Comparison of ENCODE assay signal across 21 cellular contexts in genomic region chr3:99714146-99714545, GRCh38.
A peak's percentile ranks its signal among the peaks of the same experiment; 100 is the strongest.
DNase-seq lines count a peak whose midpoint lies in the region; ATAC-seq and TF ChIP-seq lines count a peak whose summit lies in the region.
"Had no signal": no experiment of that assay in that cellular context is flagged by ENCODE, and none has a peak within 500 bp of the region (broad histone marks: within the 10 kb centered on the region; RNA-seq: fewer than 3 reads in every experiment).

No MANE protein-coding gene starts in this region.

- H3K4me1 ChIP-seq in MM.1S (ENCODE audit: low read length) (no peaks in the 10 kb centered on the region), mucosa of descending colon (ENCODE audit: low read depth) (no peaks in the 10 kb centered on the region)
- H3K4me1 ChIP-seq: body of pancreas had no signal

- H3K36me3 ChIP-seq in MM.1S (replicated peaks; ENCODE audit: insufficient read depth, low read length), result no peaks in the 10 kb centered on the region
- H3K36me3 ChIP-seq in mucosa of descending colon (ENCODE audit: low read depth), result no peaks in the 10 kb centered on the region

- TF ChIP-seq CTCF in AG04449 (IDR thresholded peaks at IDR 0.05; ENCODE audit: insufficient read depth, low read length, missing control alignments) (no peak), MM.1S (IDR thresholded peaks at IDR 0.05; ENCODE audit: low read length) (no peak), epithelial cell of esophagus (IDR thresholded peaks at IDR 0.05; ENCODE audit: insufficient read depth, low read depth, low read length, missing control alignments) (no peak), mucosa of descending colon (IDR thresholded peaks at IDR 0.05) (no peak)

- POLR2A ChIA-PET in AG04449 (lab: Yijun Ruan, JAX), result interaction anchor here (0.7 kb wide), 1 partner anchor 256 kb away, joined by 3 read pairs; no protein-coding TSS in a partner anchor

- peak; percentile 77 for DNase-seq in AG04449 (ENCODE audit: low read depth, low spot score)
- peak; percentile 5 for DNase-seq in MM.1S
- peak; percentile 6 for DNase-seq in epithelial cell of esophagus (ENCODE audit: low read depth)
- DNase-seq in mucosa of descending colon, result no peak
- DNase-seq in AML-193 (lab: John Stamatoyannopoulos, UW), result no peak
- no peak for DNase-seq in AG08396 (ENCODE audit: low spot score)
- DNase-seq: activated CD4-positive, CD25-positive, alpha-beta regulatory T cell treated with anti-CD3 and anti-CD28 coated beads, Interleukin-2, amount 50 U/mL, for 72 hours; activated CD8-positive, alpha-beta memory T cell treated with anti-CD3 and anti-CD28 coated beads, Interleukin-2, amount 50 U/mL, for 4 hours; activated naive CD4-positive, alpha-beta T cell; body of pancreas; COR-L47; effector CD8-positive, alpha-beta T cell; NCI-H146; NCI-H446; occipital lobe; SHP77; T-helper 2 cell had no signal

- H3F3A ChIP-seq in MM.1S (ENCODE audit: insufficient read depth, low read length), result no peaks in the 10 kb centered on the region

- no peaks in the 10 kb centered on the region for H4K20me1 ChIP-seq in MM.1S (ENCODE audit: insufficient read depth, low read length)

- H3K4me3 ChIP-seq in AG04449 (ENCODE audit: low read depth, low read length) (no peak overlapping the region), MM.1S (ENCODE audit: low read length) (no peak overlapping the region), epithelial cell of esophagus (ENCODE audit: low read length) (no peak overlapping the region), mucosa of descending colon (no peak overlapping the region)
- H3K4me3 ChIP-seq: body of pancreas, smooth muscle cell had no signal

- H2AFZ ChIP-seq in MM.1S (ENCODE audit: low read length), result no peak overlapping the region

- ATAC-seq in mucosa of descending colon (peak; percentile 16), GM19397 (IDR thresholded peaks at IDR 0.05; ENCODE audit: unreplicated experiment) (no peak), GM21786 (IDR thresholded peaks at IDR 0.05; ENCODE audit: unreplicated experiment) (no peak)
- ATAC-seq: body of pancreas; stimulated activated memory B cell treated with anti-CD40 and anti-IgM and Interleukin-4, amounts not matched to agents 10 μg/mL and 1 μg/mL and 100 μg/mL, for 72 hours had no signal

- intact Hi-C loops in mucosa of descending colon (cut with DNase I, micrococcal nuclease), result no loop called here

- H3K79me2 ChIP-seq in MM.1S (ENCODE audit: low read length), result no peaks in the 10 kb centered on the region

- no peak overlapping the region for H3K9ac ChIP-seq in MM.1S (ENCODE audit: low read length)

- CTCF ChIA-PET in AG04449 (lab: Yijun Ruan, JAX), result interaction anchor here (1.0 to 1.3 kb wide), 5 partner anchors 9 to 182 kb away, joined by 3 to 4 read pairs (median 3); no protein-coding TSS in a partner anchor

- H3K9me2 ChIP-seq in MM.1S (replicated peaks; ENCODE audit: insufficient read depth, low read length), result no peaks in the 10 kb centered on the region

- H3K4me2 ChIP-seq in MM.1S (ENCODE audit: low read depth, low read length), result no peak overlapping the region
- H3K4me2 ChIP-seq: smooth muscle cell had no signal

- H3K9me3 ChIP-seq in MM.1S (replicated peaks; ENCODE audit: insufficient read depth, low read length) (no peaks in the 10 kb centered on the region), mucosa of descending colon (no peaks in the 10 kb centered on the region)
- H3K9me3 ChIP-seq: body of pancreas had no signal

- no peak overlapping the region for H3K27ac ChIP-seq in MM.1S (ENCODE audit: low read length)
- H3K27ac ChIP-seq: body of pancreas had no signal

- no peaks in the 10 kb centered on the region for H3K27me3 ChIP-seq in MM.1S (replicated peaks; ENCODE audit: insufficient read depth, low read length)
- H3K27me3 ChIP-seq: body of pancreas had no signal

Comparison
In these comparisons a context has a peak if more than half of its experiments do, and no peak if none do; other contexts are left out.
1. DNase-seq: peak in AG04449 (single experiment), MM.1S (single experiment) and epithelial cell of esophagus (single experiment); none in mucosa of descending colon (0 of 3), AML-193 (0 of 2) and AG08396 (single experiment).